Comparison of ENCODE assay signal across 8 cellular contexts in genomic region chr2:168455692-168456525, GRCh38. TPM values are rescaled to one million over a fixed set of nuclear protein-coding genes. Genes with fewer than 3 reads are reported as not detected.
DNase-seq lines count a peak whose midpoint lies in the region; TF ChIP-seq lines count a peak whose summit lies in the region.

Gene CERS6 (plus strand): TSS chr2:168456272. CDS start chr2:168456449, 177 bp downstream.

- no peaks in the 10 kb centered on the region for H3K79me1 ChIP-seq in H9 (ENCODE audit: insufficient read depth, low read depth, low read length, poor library complexity, severe bottlenecking)

- H2BK120ac ChIP-seq in H9 (ENCODE audit: low read depth, low read length, poor library complexity, severe bottlenecking): no peak within 1 kb of the TSS

- H3K4me1 ChIP-seq in H9 (ENCODE audit: insufficient read depth, low read length): no peaks in the 10 kb centered on the region
- peaks cover 19% of the 10 kb centered on the region for H3K4me1 ChIP-seq in cardiac muscle cell (ENCODE audit: low read depth)
- H3K4me1 ChIP-seq in parathyroid adenoma: peaks cover 4% of the 10 kb centered on the region
- H3K4me1 ChIP-seq in thyroid gland: peaks cover 0 to 12% of the 10 kb centered on the region in 2 donors

- H3K9me3 ChIP-seq in H9 (ENCODE audit: control insufficient read depth, low read depth, low read length) (no peaks in the 10 kb centered on the region), cardiac muscle cell (ENCODE audit: low read depth) (no peaks in the 10 kb centered on the region), parathyroid adenoma (ENCODE audit: control insufficient read depth, low read length) (no peaks in the 10 kb centered on the region), thyroid gland (no peaks in the 10 kb centered on the region)

- no peak within 1 kb of the TSS for H4K5ac ChIP-seq in H9 (ENCODE audit: insufficient read length, low read depth, low read length)

- H3K23ac ChIP-seq in H9 (ENCODE audit: insufficient read length, low read depth, low read length): no peak within 1 kb of the TSS

- no peak within 1 kb of the TSS for H2AK5ac ChIP-seq in H9 (ENCODE audit: insufficient read length, low read length)

- H3K56ac ChIP-seq in H9 (ENCODE audit: insufficient read length, low read depth, low read length): no peak within 1 kb of the TSS

- H3K14ac ChIP-seq in H9 (ENCODE audit: insufficient read depth, low read length): peak within 1 kb of the TSS; percentile 51

- TF ChIP-seq CTCF in H9 (conservative IDR thresholded peaks at IDR 0.05) (no peak), cardiac muscle cell (IDR thresholded peaks at IDR 0.05; ENCODE audit: low read depth, low read length) (no peak), parathyroid adenoma (IDR thresholded peaks at IDR 0.05) (no peak), thyroid gland (IDR thresholded peaks at IDR 0.05) (no peak)

- no peak within 1 kb of the TSS for H2BK20ac ChIP-seq in H9 (ENCODE audit: low read depth, low read length, poor library complexity, severe bottlenecking)

- peak within 1 kb of the TSS; percentile 23 for H3K18ac ChIP-seq in H9 (ENCODE audit: insufficient read length, low read depth, low read length)

- WGBS in H9 (ENCODE audit: extremely low coverage, insufficient read length, low lambda C conversion rate): no CpG with 5 or more reads among the region's 70 CpGs
- WGBS in thyroid gland, 2 donors: 0 to 1% methylated on average over 18 to 36 of the region's 70 CpGs

- peak within 1 kb of the TSS; percentile 33 for H3K9ac ChIP-seq in H9 (ENCODE audit: extremely low read depth, insufficient read length, low read length)
- peak within 1 kb of the TSS; percentile 56 for H3K9ac ChIP-seq in parathyroid adenoma

- H2BK12ac ChIP-seq in H9 (ENCODE audit: insufficient read length, low read depth, low read length): no peak within 1 kb of the TSS

- H3K23me2 ChIP-seq in H9 (ENCODE audit: insufficient read length, low read depth, low read length, poor library complexity, severe bottlenecking): peaks cover 11% of the 10 kb centered on the region

- H4K91ac ChIP-seq in H9 (ENCODE audit: insufficient read length, low read depth, low read length): no peak within 1 kb of the TSS

- H3K9me3 Mint-ChIP-seq in H9: no peaks in the 10 kb centered on the region

- intact Hi-C loops in thyroid gland (cut with DNase I): loop anchor here (10.0 kb wide), 1 partner anchor 249 kb away; no protein-coding TSS in a partner anchor

- H3K27me3 Mint-ChIP-seq in H9 (ENCODE audit: low read depth): peaks cover 5% of the 10 kb centered on the region

- H2BK5ac ChIP-seq in H9 (ENCODE audit: insufficient read length, low read length): no peak within 1 kb of the TSS

- H3K79me2 ChIP-seq in H9 (ENCODE audit: insufficient read depth, low read length) (no peaks in the 10 kb centered on the region; the same call in 1 of the 2 replicates), parathyroid adenoma (peaks cover 14% of the 10 kb centered on the region)

- H4K8ac ChIP-seq in H9 (replicated peaks; ENCODE audit: insufficient read length, low read depth, low read length): no peak within 1 kb of the TSS

- no peaks in the 10 kb centered on the region for H4K20me1 ChIP-seq in H9 (ENCODE audit: control insufficient read depth, insufficient read depth, insufficient read length)

- H3K36me3 ChIP-seq in cardiac muscle cell (no peaks in the 10 kb centered on the region), parathyroid adenoma (ENCODE audit: control insufficient read depth, insufficient read depth, low read length) (no peaks in the 10 kb centered on the region), thyroid gland (no peaks in the 10 kb centered on the region)

- H3K4me3 Mint-ChIP-seq in H9: no peak within 1 kb of the TSS; a peak in 2 of 5 replicates

- H2AFZ ChIP-seq in H9 (ENCODE audit: low read length) (no peak within 1 kb of the TSS), parathyroid adenoma (peak within 1 kb of the TSS; percentile 98)

- H3K36me3 Mint-ChIP-seq in H9 (ENCODE audit: insufficient read depth in 1 of 3, low read depth in 3 of 3): peaks cover 0 to 3% (median 0%) of the 10 kb centered on the region in 3 experiments; a peak in 1 of 7 replicates

- H3K4ac ChIP-seq in H9 (ENCODE audit: low read depth, low read length): no peak within 1 kb of the TSS

- H3K4me2 ChIP-seq in H9 (ENCODE audit: insufficient read depth, insufficient read length, low read length): peak within 1 kb of the TSS; percentile 81
- peak within 1 kb of the TSS; percentile 86 for H3K4me2 ChIP-seq in parathyroid adenoma (ENCODE audit: low read length)

- H3K27me3 ChIP-seq in H9 (ENCODE audit: insufficient read depth, low read length): no peaks in the 10 kb centered on the region
- H3K27me3 ChIP-seq in cardiac muscle cell: no peaks in the 10 kb centered on the region
- no peaks in the 10 kb centered on the region for H3K27me3 ChIP-seq in parathyroid adenoma (ENCODE audit: control insufficient read depth, insufficient read depth, low read length)
- no peaks in the 10 kb centered on the region for H3K27me3 ChIP-seq in thyroid gland

- peak; percentile 64 for DNase-seq in GM04503 (ENCODE audit: low read depth)
- peak; percentile 92 for DNase-seq in H9
- peak; percentile 90 for DNase-seq in M059J (ENCODE audit: low read depth)
- DNase-seq in SKM-1 treated with dmso at 0.1 percent for 144 hours (lab: John Stamatoyannopoulos, UW; ENCODE audit: unreplicated experiment): peak; percentile 87
- DNase-seq in activated naive CD8-positive, alpha-beta T cell treated with anti-CD3 and anti-CD28 coated beads, Interleukin-2, amount 50 U/mL, for 16 hours (ENCODE audit: low read depth, low spot score): peak; percentile 77
- DNase-seq in cardiac muscle cell (ENCODE audit: low read depth in 1 of 2, low spot score in 1 of 2): peak; percentile 97
- peak; percentile 97 to 98 for DNase-seq in thyroid gland

- H2BK15ac ChIP-seq in H9 (ENCODE audit: low read depth, low read length): no peak within 1 kb of the TSS

- peaks cover 23 to 29% of the 10 kb centered on the region in 2 experiments for H3K4me1 Mint-ChIP-seq in H9

- H3K4me3 ChIP-seq in cardiac muscle cell: peak within 1 kb of the TSS; percentile 82
- H3K4me3 ChIP-seq in parathyroid adenoma (ENCODE audit: low read depth, low read length): peak within 1 kb of the TSS; percentile 70
- H3K4me3 ChIP-seq in thyroid gland (replicated peaks in 1 of 3): peak within 1 kb of the TSS; percentile 74 to 94 (median 86)

- H3K27ac ChIP-seq in H9 (ENCODE audit: insufficient read length, low read depth, low read length) (no peak within 1 kb of the TSS), cardiac muscle cell (peak within 1 kb of the TSS; percentile 89), parathyroid adenoma (peak within 1 kb of the TSS; percentile 58), thyroid gland (peak within 1 kb of the TSS; percentile 32 to 80 (median 79))

- no peak within 1 kb of the TSS; a peak in 2 of 7 replicates for H3K27ac Mint-ChIP-seq in H9

- TF ChIP-seq POLR2A in thyroid gland (IDR thresholded peaks at IDR 0.05): peak; percentile 3 to 93

- H3T11ph ChIP-seq in H9 (ENCODE audit: low read length): no peak within 1 kb of the TSS

RNA-seq across cellular contexts. Expression of gene CERS6, which starts in this region (rescaled TPM):
- total RNA-seq in H9 (2021): 17.5 and 17.7 TPM in 2 replicates
- total RNA-seq in M059J (2014; rRNA removed; shearing (Covaris generic)): 13.9 and 22.8 TPM in 2 replicates
- 23.4 and 26.6 TPM in 2 replicates for total RNA-seq in cardiac muscle cell
- polyA plus RNA-seq in cardiac muscle cell: 17.1 and 19.2 TPM in 2 replicates
- total RNA-seq in thyroid gland: 10 to 100 TPM; 35.7 to 60.6 (median 39.2) TPM
